Comparison of ENCODE assay signal across 1 cellular context in the genomic region with DNA sequence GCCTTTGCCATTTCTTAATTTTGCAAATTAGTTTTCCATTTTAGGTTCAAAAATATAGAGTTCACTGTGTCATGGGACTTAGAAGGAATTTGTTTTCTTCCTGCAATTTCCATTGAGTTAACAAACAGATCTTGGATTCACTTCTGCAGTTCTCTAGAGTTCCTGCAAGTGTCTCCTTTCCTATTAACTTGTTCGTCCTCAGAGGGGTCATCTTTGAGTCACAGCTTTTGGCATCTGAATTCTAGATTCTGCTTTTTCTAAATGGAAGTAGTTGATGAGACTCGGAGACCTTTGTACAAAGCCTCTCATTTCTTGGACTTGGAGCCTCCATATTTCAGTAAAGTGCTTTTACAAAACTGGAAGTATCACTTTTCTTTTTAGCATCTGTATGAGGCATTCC.
TF ChIP-seq lines count a peak whose summit lies in the region.

No MANE protein-coding gene starts in this region.

TF ChIP-seq in GM23338, 12 proteins besides CTCF, POLR2A, EP300 and RAD21 (continued from another document):
- TF ChIP-seq CREB1 (CRISPR knock-in tag; IDR thresholded peaks at IDR 0.05; ENCODE audit: low read depth): no peak
- TF ChIP-seq POLR2AphosphoS5 (IDR thresholded peaks at IDR 0.05; ENCODE audit: low read depth): no peak
- TF ChIP-seq, protein P1, sequence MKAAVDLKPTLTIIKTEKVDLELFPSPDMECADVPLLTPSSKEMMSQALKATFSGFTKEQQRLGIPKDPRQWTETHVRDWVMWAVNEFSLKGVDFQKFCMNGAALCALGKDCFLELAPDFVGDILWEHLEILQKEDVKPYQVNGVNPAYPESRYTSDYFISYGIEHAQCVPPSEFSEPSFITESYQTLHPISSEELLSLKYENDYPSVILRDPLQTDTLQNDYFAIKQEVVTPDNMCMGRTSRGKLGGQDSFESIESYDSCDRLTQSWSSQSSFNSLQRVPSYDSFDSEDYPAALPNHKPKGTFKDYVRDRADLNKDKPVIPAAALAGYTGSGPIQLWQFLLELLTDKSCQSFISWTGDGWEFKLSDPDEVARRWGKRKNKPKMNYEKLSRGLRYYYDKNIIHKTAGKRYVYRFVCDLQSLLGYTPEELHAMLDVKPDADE (IDR thresholded peaks at IDR 0.05): no peak
- TF ChIP-seq, protein P2, sequence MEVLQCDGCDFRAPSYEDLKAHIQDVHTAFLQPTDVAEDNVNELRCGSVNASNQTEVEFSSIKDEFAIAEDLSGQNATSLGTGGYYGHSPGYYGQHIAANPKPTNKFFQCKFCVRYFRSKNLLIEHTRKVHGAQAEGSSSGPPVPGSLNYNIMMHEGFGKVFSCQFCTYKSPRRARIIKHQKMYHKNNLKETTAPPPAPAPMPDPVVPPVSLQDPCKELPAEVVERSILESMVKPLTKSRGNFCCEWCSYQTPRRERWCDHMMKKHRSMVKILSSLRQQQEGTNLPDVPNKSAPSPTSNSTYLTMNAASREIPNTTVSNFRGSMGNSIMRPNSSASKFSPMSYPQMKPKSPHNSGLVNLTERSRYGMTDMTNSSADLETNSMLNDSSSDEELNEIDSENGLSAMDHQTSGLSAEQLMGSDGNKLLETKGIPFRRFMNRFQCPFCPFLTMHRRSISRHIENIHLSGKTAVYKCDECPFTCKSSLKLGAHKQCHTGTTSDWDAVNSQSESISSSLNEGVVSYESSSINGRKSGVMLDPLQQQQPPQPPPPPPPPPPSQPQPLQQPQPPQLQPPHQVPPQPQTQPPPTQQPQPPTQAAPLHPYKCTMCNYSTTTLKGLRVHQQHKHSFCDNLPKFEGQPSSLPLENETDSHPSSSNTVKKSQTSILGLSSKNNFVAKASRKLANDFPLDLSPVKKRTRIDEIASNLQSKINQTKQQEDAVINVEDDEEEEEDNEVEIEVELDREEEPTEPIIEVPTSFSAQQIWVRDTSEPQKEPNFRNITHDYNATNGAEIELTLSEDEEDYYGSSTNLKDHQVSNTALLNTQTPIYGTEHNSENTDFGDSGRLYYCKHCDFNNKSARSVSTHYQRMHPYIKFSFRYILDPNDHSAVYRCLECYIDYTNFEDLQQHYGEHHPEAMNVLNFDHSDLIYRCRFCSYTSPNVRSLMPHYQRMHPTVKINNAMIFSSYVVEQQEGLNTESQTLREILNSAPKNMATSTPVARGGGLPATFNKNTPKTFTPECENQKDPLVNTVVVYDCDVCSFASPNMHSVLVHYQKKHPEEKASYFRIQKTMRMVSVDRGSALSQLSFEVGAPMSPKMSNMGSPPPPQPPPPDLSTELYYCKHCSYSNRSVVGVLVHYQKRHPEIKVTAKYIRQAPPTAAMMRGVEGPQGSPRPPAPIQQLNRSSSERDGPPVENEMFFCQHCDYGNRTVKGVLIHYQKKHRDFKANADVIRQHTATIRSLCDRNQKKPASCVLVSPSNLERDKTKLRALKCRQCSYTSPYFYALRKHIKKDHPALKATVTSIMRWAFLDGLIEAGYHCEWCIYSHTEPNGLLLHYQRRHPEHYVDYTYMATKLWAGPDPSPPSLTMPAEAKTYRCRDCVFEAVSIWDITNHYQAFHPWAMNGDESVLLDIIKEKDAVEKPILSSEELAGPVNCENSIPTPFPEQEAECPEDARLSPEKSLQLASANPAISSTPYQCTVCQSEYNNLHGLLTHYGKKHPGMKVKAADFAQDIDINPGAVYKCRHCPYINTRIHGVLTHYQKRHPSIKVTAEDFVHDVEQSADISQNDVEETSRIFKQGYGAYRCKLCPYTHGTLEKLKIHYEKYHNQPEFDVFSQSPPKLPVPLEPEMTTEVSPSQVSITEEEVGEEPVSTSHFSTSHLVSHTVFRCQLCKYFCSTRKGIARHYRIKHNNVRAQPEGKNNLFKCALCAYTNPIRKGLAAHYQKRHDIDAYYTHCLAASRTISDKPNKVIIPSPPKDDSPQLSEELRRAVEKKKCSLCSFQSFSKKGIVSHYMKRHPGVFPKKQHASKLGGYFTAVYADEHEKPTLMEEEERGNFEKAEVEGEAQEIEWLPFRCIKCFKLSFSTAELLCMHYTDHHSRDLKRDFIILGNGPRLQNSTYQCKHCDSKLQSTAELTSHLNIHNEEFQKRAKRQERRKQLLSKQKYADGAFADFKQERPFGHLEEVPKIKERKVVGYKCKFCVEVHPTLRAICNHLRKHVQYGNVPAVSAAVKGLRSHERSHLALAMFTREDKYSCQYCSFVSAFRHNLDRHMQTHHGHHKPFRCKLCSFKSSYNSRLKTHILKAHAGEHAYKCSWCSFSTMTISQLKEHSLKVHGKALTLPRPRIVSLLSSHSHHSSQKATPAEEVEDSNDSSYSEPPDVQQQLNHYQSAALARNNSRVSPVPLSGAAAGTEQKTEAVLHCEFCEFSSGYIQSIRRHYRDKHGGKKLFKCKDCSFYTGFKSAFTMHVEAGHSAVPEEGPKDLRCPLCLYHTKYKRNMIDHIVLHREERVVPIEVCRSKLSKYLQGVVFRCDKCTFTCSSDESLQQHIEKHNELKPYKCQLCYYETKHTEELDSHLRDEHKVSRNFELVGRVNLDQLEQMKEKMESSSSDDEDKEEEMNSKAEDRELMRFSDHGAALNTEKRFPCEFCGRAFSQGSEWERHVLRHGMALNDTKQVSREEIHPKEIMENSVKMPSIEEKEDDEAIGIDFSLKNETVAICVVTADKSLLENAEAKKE (CRISPR knock-in tag; IDR thresholded peaks at IDR 0.05): no peak
- no peak for TF ChIP-seq NANOG (IDR thresholded peaks at IDR 0.05; ENCODE audit: borderline replicate concordance)
- no peak for TF ChIP-seq EZH2 (IDR thresholded peaks at IDR 0.05; ENCODE audit: low read depth, unreplicated experiment)
- no peak for TF ChIP-seq ZNF114 (CRISPR knock-in tag; IDR thresholded peaks at IDR 0.05)
- no peak for TF ChIP-seq ZNF331 (CRISPR knock-in tag; IDR thresholded peaks at IDR 0.05; ENCODE audit: low read depth)
- TF ChIP-seq EZH2phosphoT487 (IDR thresholded peaks at IDR 0.05; ENCODE audit: unreplicated experiment): no peak
